Comparison of ENCODE assay signal across 8 cellular contexts in genomic region chr17:7043544-7044268, GRCh38. TPM values are rescaled to one million over a fixed set of nuclear protein-coding genes. Genes with fewer than 3 reads are reported as not detected.
DNase-seq lines count a peak whose midpoint lies in the region; ATAC-seq, FAIRE-seq and TF ChIP-seq lines count a peak whose summit lies in the region.

Gene SLC16A11, minus strand, starts transcription at chr17:7044092. Its CDS starts 579 bp downstream, at chr17:7043513.

- no peak for TF ChIP-seq POLR2A in gastrocnemius medialis (IDR thresholded peaks at IDR 0.05)

- no peaks in the 10 kb centered on the region for H3K36me3 ChIP-seq in gastrocnemius medialis

- H3K9me3 Mint-ChIP-seq in activated naive CD4-positive, alpha-beta T cell treated with anti-CD3 and anti-CD28 coated beads for 36 hours = no peaks in the 10 kb centered on the region

- H3K27ac ChIP-seq in right cardiac atrium (ENCODE audit: low read length) (no peak within 1 kb of the TSS), gastrocnemius medialis (peak within 1 kb of the TSS; percentile 32 to 57 (median 48))

- DNase-seq in COR-L47 (lab: John Stamatoyannopoulos, UW) = peak; percentile 74
- peak; percentile 43 for DNase-seq in NCI-H146 treated with DMSO at 0.1 percent for 48 hours (lab: John Stamatoyannopoulos, UW; ENCODE audit: unreplicated experiment)
- peak; percentile 55 for DNase-seq in activated naive CD4-positive, alpha-beta T cell treated with anti-CD3 and anti-CD28 coated beads for 36 hours
- peak; percentile 67 to 84 (median 81) for DNase-seq in right cardiac atrium
- DNase-seq in gastrocnemius medialis = no peak
- no peak for DNase-seq in D721Med (ENCODE audit: insufficient read length, low spot score)

- ATAC-seq in right cardiac atrium = peak; percentile 58 to 61
- ATAC-seq in gastrocnemius medialis = no peak
- no peak for ATAC-seq in GM21786 (IDR thresholded peaks at IDR 0.05; ENCODE audit: unreplicated experiment)
- ATAC-seq in GM21723 (IDR thresholded peaks at IDR 0.05; ENCODE audit: unreplicated experiment) = no peak

- H3K4me3 Mint-ChIP-seq in activated naive CD4-positive, alpha-beta T cell treated with anti-CD3 and anti-CD28 coated beads for 36 hours = peak within 1 kb of the TSS; percentile 70

- H3K4me3 ChIP-seq in right cardiac atrium (ENCODE audit: low read length) (peak within 1 kb of the TSS; percentile 42), gastrocnemius medialis (peak within 1 kb of the TSS; percentile 45 to 55 (median 53))

- intact Hi-C loops in activated naive CD4-positive, alpha-beta T cell treated with anti-CD3 and anti-CD28 coated beads for 36 hours (cut with micrococcal nuclease) = loop anchor here (1.0 to 10.0 kb wide), 2 partner anchors 8 to 531 kb away; partner anchors contain the start of gene CD68
- intact Hi-C loops in right cardiac atrium (cut with DNase I) = no loop called here
- intact Hi-C loops in gastrocnemius medialis (cut with DNase I; ENCODE audit: low total_unique reads) = loop anchor here (2.0 to 10.0 kb wide), 2 partner anchors 93 to 301 kb away; no protein-coding TSS in a partner anchor

- H3K27me3 ChIP-seq in right cardiac atrium (ENCODE audit: control insufficient read depth, insufficient read depth) (no peaks in the 10 kb centered on the region), gastrocnemius medialis (peaks cover 21 to 30% (median 29%) of the 10 kb centered on the region in 3 donors)

- H3K4me1 Mint-ChIP-seq in activated naive CD4-positive, alpha-beta T cell treated with anti-CD3 and anti-CD28 coated beads for 36 hours (ENCODE audit: low read depth) = peaks cover 40% of the 10 kb centered on the region

- TF ChIP-seq CTCF in gastrocnemius medialis (IDR thresholded peaks at IDR 0.05 in 4 of 5, conservative IDR thresholded peaks at IDR 0.05 in 1 of 5) (no peak), D721Med (IDR thresholded peaks at IDR 0.05; ENCODE audit: insufficient read depth, missing control alignments) (no peak)

- CTCF ChIA-PET in activated naive CD4-positive, alpha-beta T cell treated with anti-CD3 and anti-CD28 coated beads for 36 hours (lab: Charles Lee) = interaction anchor here (0.8 to 12.1 kb wide), 4 partner anchors 92 to 177 kb away, joined by 3 to 238 read pairs (median 4); no protein-coding TSS in a partner anchor

- FAIRE-seq in D721Med (lab: Jason Lieb, UNC) = no peak

- WGBS in right cardiac atrium = 3% methylated on average over 58 of the region's 58 CpGs

- no peak within 1 kb of the TSS for H3K27ac Mint-ChIP-seq in activated naive CD4-positive, alpha-beta T cell treated with anti-CD3 and anti-CD28 coated beads for 36 hours

- H3K9me3 ChIP-seq in right cardiac atrium (ENCODE audit: control insufficient read depth, low read length) (no peaks in the 10 kb centered on the region), gastrocnemius medialis (no peaks in the 10 kb centered on the region)

- in situ Hi-C loops in gastrocnemius medialis (cut with MboI; ENCODE audit: low sequenced_read_pairs in 4 of 4) = loop anchor here in 1 of 4 donors (25.0 kb wide), 1 partner anchor 294 kb away; the partner anchor contains the start of genes ACAP1 and NEURL4

- H3K4me1 ChIP-seq in right cardiac atrium (ENCODE audit: control insufficient read depth, insufficient read depth, low read length) = peaks cover 5% of the 10 kb centered on the region
- H3K4me1 ChIP-seq in gastrocnemius medialis = peaks cover 10 to 12% of the 10 kb centered on the region in 2 donors

- no peaks in the 10 kb centered on the region for H3K27me3 Mint-ChIP-seq in activated naive CD4-positive, alpha-beta T cell treated with anti-CD3 and anti-CD28 coated beads for 36 hours (ENCODE audit: low read depth)

- H3K36me3 Mint-ChIP-seq in activated naive CD4-positive, alpha-beta T cell treated with anti-CD3 and anti-CD28 coated beads for 36 hours (ENCODE audit: low read depth) = no peaks in the 10 kb centered on the region

RNA-seq across cellular contexts. Expression of gene SLC16A11, which starts in this region (rescaled TPM):
- total RNA-seq in activated naive CD4-positive, alpha-beta T cell treated with anti-CD3 and anti-CD28 coated beads for 36 hours = under 1 TPM; 0.30 to 0.64 TPM
- 1 to 10 TPM; 3.3 to 5.3 (median 3.7) TPM for total RNA-seq in right cardiac atrium
- polyA plus RNA-seq in right cardiac atrium = 11.3 TPM
- under 1 TPM in 2 of 4 donors, not detected in 2; 0.31 to 0.78 TPM for total RNA-seq in gastrocnemius medialis

Comparison
In these comparisons a context has a peak if more than half of its experiments do, and no peak if none do; other contexts are left out.
1. Peak in DNase-seq in activated naive CD4-positive, alpha-beta T cell treated with anti-CD3 and anti-CD28 coated beads for 36 hours; RNA of the gene not detected or under 1 TPM.
2. DNase-seq: peak in COR-L47 (single experiment), NCI-H146 treated with DMSO at 0.1 percent for 48 hours (single experiment) and right cardiac atrium (3 of 3); none in gastrocnemius medialis (0 of 2) and D721Med (single experiment).
3. ATAC-seq: peak in right cardiac atrium (2 of 2); none in gastrocnemius medialis (0 of 2), GM21786 (single experiment) and GM21723 (single experiment).
4. intact Hi-C loops: an anchor here in activated naive CD4-positive, alpha-beta T cell treated with anti-CD3 and anti-CD28 coated beads for 36 hours (1.0 to 10.0 kb wide) and gastrocnemius medialis (2.0 to 10.0 kb wide); none called in right cardiac atrium.